Comparison of ENCODE assay signal across 8 cellular contexts in the genomic region with DNA sequence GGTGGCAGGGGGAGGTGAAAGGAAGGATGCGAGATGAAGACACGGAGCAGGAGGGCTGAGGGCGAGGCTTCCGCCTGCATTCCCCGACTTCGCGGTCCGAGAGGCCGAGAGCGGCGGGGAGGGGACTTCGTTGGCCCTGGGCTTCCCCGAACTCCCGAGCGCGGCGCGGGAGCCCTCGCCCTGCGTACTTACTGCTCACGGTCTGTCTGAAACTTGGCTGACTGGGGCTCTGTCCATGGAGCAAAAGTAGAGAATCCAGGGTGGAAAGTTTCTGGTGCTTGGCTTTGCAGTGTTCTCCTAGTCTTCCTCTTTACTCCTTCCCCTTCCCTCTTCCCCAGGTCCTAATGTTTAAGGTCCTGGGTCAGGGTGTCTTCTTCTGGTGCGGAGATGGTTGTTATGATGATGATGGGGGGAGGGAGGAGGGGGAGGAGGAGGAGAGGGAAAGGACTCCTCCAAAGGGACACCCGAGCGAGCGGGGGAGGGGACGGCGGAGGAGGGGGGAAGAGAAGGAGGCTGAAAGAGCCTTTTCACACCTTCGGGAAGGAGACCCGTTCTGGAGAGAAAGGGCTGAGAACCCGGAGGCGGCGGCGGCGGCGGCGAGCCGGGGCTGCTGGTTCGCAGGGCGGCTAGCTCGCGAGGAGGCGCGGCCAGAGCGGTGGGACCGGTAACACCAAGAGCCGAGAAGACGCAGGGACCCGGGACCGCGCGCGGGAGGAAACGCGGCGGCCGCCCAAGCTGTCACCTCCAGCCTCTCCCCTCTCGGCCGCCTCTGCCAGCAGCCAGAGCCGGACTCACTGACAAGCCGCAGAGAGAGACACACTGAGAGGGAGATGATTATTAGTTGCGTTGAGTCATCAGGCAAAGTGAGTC. TPM values are rescaled to one million over a fixed set of nuclear protein-coding genes. Genes with fewer than 3 reads are reported as not detected.
DNase-seq lines count a peak whose midpoint lies in the region; ATAC-seq and TF ChIP-seq lines count a peak whose summit lies in the region.

A gene (minus strand): TSS at position 793 of the 870 bp plus-strand sequence. CDS start 1,902 bp downstream, outside the sequence.

- H3K36me3 Mint-ChIP-seq in T-helper 17 cell (ENCODE audit: low read depth) (peaks cover 3% of the 10 kb centered on the region), neural progenitor cell (no peaks in the 10 kb centered on the region)

- H3K4me1 Mint-ChIP-seq in T-helper 17 cell (peaks cover 10% of the 10 kb centered on the region), neural progenitor cell (peaks cover 25% of the 10 kb centered on the region)

- peak within 1 kb of the TSS; percentile 80 for H3K4me3 ChIP-seq in Jurkat, Clone E6-1 (ENCODE audit: low read length)
- peak within 1 kb of the TSS; percentile 82 for H3K4me3 ChIP-seq in epithelial cell of proximal tubule (ENCODE audit: low read depth, low read length)
- H3K4me3 ChIP-seq in neural progenitor cell, result peak within 1 kb of the TSS; percentile 67

- H2AFZ ChIP-seq in neural progenitor cell (replicated peaks), result peak within 1 kb of the TSS; percentile 89

- H3K4me3 Mint-ChIP-seq in T-helper 17 cell (peak within 1 kb of the TSS; percentile 86), neural progenitor cell (peak within 1 kb of the TSS; percentile 90)

- peaks cover 11% of the 10 kb centered on the region for H3K9me3 ChIP-seq in T-helper 17 cell (ENCODE audit: control insufficient read depth, low read length, poor library complexity, severe bottlenecking)
- no peaks in the 10 kb centered on the region for H3K9me3 ChIP-seq in neural progenitor cell (ENCODE audit: low read depth)

- H3K9ac ChIP-seq in neural progenitor cell, result no peak within 1 kb of the TSS

- peaks cover 83% of the 10 kb centered on the region for H3K27me3 ChIP-seq in neural progenitor cell

- H3F3A ChIP-seq in neural progenitor cell (ENCODE audit: low read depth), result peaks cover 28% of the 10 kb centered on the region

- TF ChIP-seq CTCF in epithelial cell of proximal tubule (conservative IDR thresholded peaks at IDR 0.05; ENCODE audit: low read depth, low read length) (no peak), neural progenitor cell (IDR thresholded peaks at IDR 0.05) (no peak)

- peak; percentile 51 to 75 for DNase-seq in NCI-H2081 (lab: John Stamatoyannopoulos, UW)
- DNase-seq in NCI-H2081 treated with DMSO at 0.1 percent for 48 hours (lab: John Stamatoyannopoulos, UW), result no peak
- no peak for DNase-seq in Jurkat, Clone E6-1 (ENCODE audit: low read depth, low spot score)
- DNase-seq in T-helper 17 cell, result no peak
- DNase-seq in epithelial cell of proximal tubule (ENCODE audit: low read depth), result no peak
- peak; percentile 69 for DNase-seq in neural progenitor cell (ENCODE audit: low spot score)
- DNase-seq in HuH-7.5 (ENCODE audit: low spot score), result no peak
- DNase-seq in cerebellar nuclear complex (lab: John Stamatoyannopoulos, UW), result no peak

- no peaks in the 10 kb centered on the region for H3K9me3 Mint-ChIP-seq in neural progenitor cell

- ATAC-seq in T-helper 17 cell, result peak; percentile 19

- no peaks in the 10 kb centered on the region for H3K36me3 ChIP-seq in neural progenitor cell

- peaks cover 56% of the 10 kb centered on the region for H4K20me1 ChIP-seq in neural progenitor cell (ENCODE audit: low read depth)

- H3K4me2 ChIP-seq in neural progenitor cell, result peak within 1 kb of the TSS; percentile 97

- H3K27me3 Mint-ChIP-seq in T-helper 17 cell (peaks cover 57% of the 10 kb centered on the region), neural progenitor cell (ENCODE audit: insufficient read depth, low read depth) (peaks cover 43% of the 10 kb centered on the region)

- no peak within 1 kb of the TSS for H3K27ac Mint-ChIP-seq in T-helper 17 cell
- H3K27ac Mint-ChIP-seq in neural progenitor cell, result no peak within 1 kb of the TSS

- H3K27ac ChIP-seq in neural progenitor cell, result no peak within 1 kb of the TSS

- no peaks in the 10 kb centered on the region for H3K79me2 ChIP-seq in neural progenitor cell (ENCODE audit: low read depth)

- peaks cover 18% of the 10 kb centered on the region for H3K4me1 ChIP-seq in neural progenitor cell

RNA-seq across cellular contexts. Expression of the gene that starts here (rescaled TPM):
- 4.2 TPM for polyA plus RNA-seq in Jurkat, Clone E6-1 (2012; ENCODE audit: insufficient read depth, insufficient read length)
- total RNA-seq in T-helper 17 cell (under 1 TPM; 0.05 to 0.29 TPM), epithelial cell of proximal tubule (1.8 and 2.7 TPM in 2 replicates), neural progenitor cell (ENCODE audit: low replicate concordance) (2.2 and 3.7 TPM in 2 replicates)

Comparison
In these comparisons a context has a peak if more than half of its experiments do, and no peak if none do; other contexts are left out.
1. DNase-seq: peak in NCI-H2081 (2 of 2) and neural progenitor cell (single experiment); none in NCI-H2081 treated with DMSO at 0.1 percent for 48 hours (single experiment), Jurkat, Clone E6-1 (single experiment), T-helper 17 cell (0 of 3), epithelial cell of proximal tubule (single experiment), HuH-7.5 (single experiment) and cerebellar nuclear complex (0 of 2).
2. Peak in ATAC-seq in T-helper 17 cell; RNA of the gene not detected or under 1 TPM.
3. Peak in every context shown above with its lines, with median percentiles within 50 percentile points of each other: H3K4me3 ChIP-seq.